In genomic region chr7:15862016-15862780, GRCh38 we compare ENCODE assay signal across 19 cellular contexts.
"Had no signal": no experiment of that assay in that cellular context is flagged by ENCODE, and none has a peak within 500 bp of the region (broad histone marks: within the 10 kb centered on the region; RNA-seq: fewer than 3 reads in every experiment).

No MANE protein-coding gene starts in this region.

- H3K27ac ChIP-seq: adrenal gland, neural progenitor cell, pancreas, skin epidermis, WERI-Rb-1 had no signal

- H3K4me3 ChIP-seq: adrenal gland, neural progenitor cell, pancreas, skin epidermis had no signal

- H3K4me2 ChIP-seq: neural progenitor cell had no signal

- H3K27ac Mint-ChIP-seq: activated naive CD4-positive, alpha-beta T cell treated with anti-CD3 and anti-CD28 coated beads, Interleukin-2, amount 50 U/mL, for 72 hours; naive B cell; neural progenitor cell; stimulated activated naive CD8-positive, alpha-beta T cell treated with anti-CD3 and anti-CD28 coated beads, Interleukin-15, amount 100 ng/mL, for 72 hours; T-helper 17 cell had no signal

- H3K4me1 Mint-ChIP-seq: central memory CD8-positive, alpha-beta T cell; naive B cell; neural progenitor cell; stimulated activated naive CD8-positive, alpha-beta T cell treated with anti-CD3 and anti-CD28 coated beads, Interleukin-15, amount 100 ng/mL, for 72 hours; T-helper 17 cell had no signal

- H3K4me1 ChIP-seq: neural progenitor cell, pancreas had no signal

- H3K27me3 Mint-ChIP-seq: brain; central memory CD8-positive, alpha-beta T cell; naive B cell; stimulated activated naive CD8-positive, alpha-beta T cell treated with anti-CD3 and anti-CD28 coated beads, Interleukin-15, amount 100 ng/mL, for 72 hours; T-helper 17 cell had no signal

- H2AFZ ChIP-seq: neural progenitor cell had no signal

- DNase-seq: activated CD4-positive, alpha-beta T cell treated with anti-CD3 and anti-CD28 coated beads for 1 hour; activated gamma-delta T cell; adrenal gland; cortex of kidney; glutamatergic neuron; hypothalamus; islet precursor cell; mammary epithelial cell; midbrain; naive B cell; pancreas; stimulated activated naive CD8-positive, alpha-beta T cell treated with anti-CD3 and anti-CD28 coated beads, Interleukin-15, amount 100 ng/mL, for 72 hours; T-helper 17 cell; WERI-Rb-1 had no signal

- H3K9me3 ChIP-seq: pancreas had no signal

- H3K36me3 ChIP-seq: adrenal gland, neural progenitor cell, pancreas, WERI-Rb-1 had no signal

- H3K9ac ChIP-seq: neural progenitor cell had no signal

- H3K27me3 ChIP-seq: adrenal gland, neural progenitor cell, pancreas had no signal

- H3K36me3 Mint-ChIP-seq: activated naive CD4-positive, alpha-beta T cell treated with anti-CD3 and anti-CD28 coated beads, Interleukin-2, amount 50 U/mL, for 72 hours; brain; naive B cell; neural progenitor cell had no signal

- H3K4me3 Mint-ChIP-seq: central memory CD8-positive, alpha-beta T cell; naive B cell; neural progenitor cell; stimulated activated naive CD8-positive, alpha-beta T cell treated with anti-CD3 and anti-CD28 coated beads, Interleukin-15, amount 100 ng/mL, for 72 hours; T-helper 17 cell had no signal
